In the genomic region with DNA sequence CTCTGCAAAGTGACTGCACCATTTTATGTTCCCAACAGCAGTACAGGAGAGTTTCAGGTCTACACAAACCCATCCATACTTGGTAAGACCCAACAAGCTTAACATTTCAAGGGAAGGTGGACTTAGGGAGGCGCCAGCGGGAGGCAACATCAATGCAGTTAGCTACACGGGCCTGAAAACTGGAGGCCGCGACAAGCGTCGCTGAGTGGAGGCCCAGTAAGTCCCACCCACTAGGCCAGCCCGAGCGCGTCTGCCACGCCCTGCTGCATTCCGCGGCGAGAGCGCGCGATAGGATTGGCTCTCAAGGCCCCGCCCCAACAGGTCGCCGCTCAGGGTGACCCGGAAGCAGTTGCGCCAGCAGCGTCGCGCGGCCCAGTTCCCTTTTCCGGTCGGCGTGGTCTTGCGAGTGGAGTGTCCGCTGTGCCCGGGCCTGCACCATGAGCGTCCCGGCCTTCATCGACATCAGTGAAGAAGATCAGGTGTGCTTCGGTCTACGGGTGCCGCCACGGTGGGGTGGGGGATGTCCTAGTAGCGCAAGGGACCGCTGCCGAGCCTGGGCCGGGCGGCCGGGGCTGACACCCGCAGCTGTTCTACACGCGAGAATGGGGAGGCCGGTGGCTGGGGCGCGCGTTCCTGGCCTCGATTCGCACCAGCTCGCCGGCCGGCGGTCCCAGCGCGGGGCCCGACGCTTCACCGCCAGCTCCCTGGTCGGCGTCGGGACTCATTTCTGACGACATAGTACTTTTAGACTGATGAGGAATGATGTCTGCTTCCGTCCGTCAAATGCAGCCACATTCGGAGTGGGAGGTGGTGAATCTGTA, we compare ENCODE assay signal across 7 cellular contexts. TPM values are rescaled to one million over a fixed set of nuclear protein-coding genes. Genes with fewer than 3 reads are reported as not detected.
A peak's percentile ranks its signal among the peaks of the same experiment; 100 is the strongest.
DNase-seq lines count a peak whose midpoint lies in the region; ATAC-seq, FAIRE-seq and TF ChIP-seq lines count a peak whose summit lies in the region.

Gene EIF3M, plus strand, starts transcription at position 381 of the 821 bp plus-strand sequence. Its CDS starts 57 bp downstream, at position 438.

- ATAC-seq in HG02981 (IDR thresholded peaks at IDR 0.05; ENCODE audit: unreplicated experiment), result peak; percentile 99

- no peaks in the 10 kb centered on the region for H3K9me2 ChIP-seq in hepatocyte (replicated peaks; ENCODE audit: insufficient read depth)

- WGBS in hepatocyte (ENCODE audit: low lambda C conversion rate, missing lambda C conversion rate), result 2% methylated on average over 70 of the region's 70 CpGs

- no peaks in the 10 kb centered on the region for H3K36me3 ChIP-seq in hepatocyte (replicated peaks; ENCODE audit: insufficient read depth, low read depth)

- H3K9me3 ChIP-seq in hepatocyte (ENCODE audit: low read depth), result no peaks in the 10 kb centered on the region

- in situ Hi-C loops in astrocyte of the cerebellum (cut with HindIII; ENCODE audit: low sequenced_read_pairs), result no loop called here

- peaks cover 18% of the 10 kb centered on the region for H3K4me1 ChIP-seq in hepatocyte (ENCODE audit: insufficient read depth)

- peak within 1 kb of the TSS; percentile 92 for H3K27ac ChIP-seq in hepatocyte

- H3K27me3 ChIP-seq in hepatocyte, result no peaks in the 10 kb centered on the region

- H2AFZ ChIP-seq in hepatocyte, result peak within 1 kb of the TSS; percentile 86

- H3K4me2 ChIP-seq in hepatocyte, result peak within 1 kb of the TSS; percentile 85

- peaks cover 46% of the 10 kb centered on the region for H3K79me2 ChIP-seq in hepatocyte

- H3K4me3 ChIP-seq in astrocyte of the cerebellum (ENCODE audit: low read depth, low read length) (peak within 1 kb of the TSS; percentile 95), hepatocyte (peak within 1 kb of the TSS; percentile 64)

- peak; percentile 83 for DNase-seq in GM18507 (ENCODE audit: extremely low spot score, insufficient read length, low read depth)
- peak; percentile 72 for DNase-seq in NCI-H2029 treated with DMSO at 0.1 percent for 48 hours (lab: John Stamatoyannopoulos, UW)
- DNase-seq in T-helper 9 cell, result peak; percentile 91
- DNase-seq in astrocyte of the cerebellum (ENCODE audit: low read depth), result peak; percentile 86
- peak; percentile 97 for DNase-seq in hepatocyte (ENCODE audit: low spot score)
- peak; percentile 98 for DNase-seq in retina

- peak; percentile 98 for FAIRE-seq in GM18507 (lab: Jason Lieb, UNC)

- H4K20me1 ChIP-seq in hepatocyte (ENCODE audit: insufficient read depth, poor library complexity, severe bottlenecking), result peaks cover 36% of the 10 kb centered on the region

- no peak for TF ChIP-seq CTCF in astrocyte of the cerebellum (IDR thresholded peaks at IDR 0.05; ENCODE audit: low read depth, low read length, missing control alignments)
- TF ChIP-seq CTCF in hepatocyte (IDR thresholded peaks at IDR 0.05; ENCODE audit: poor library complexity), result no peak

RNA-seq across cellular contexts. Expression of gene EIF3M, which starts in this region (rescaled TPM):
- 508 and 516 TPM in 2 replicates for total RNA-seq in hepatocyte
- 231 and 261 TPM in 2 replicates for polyA plus RNA-seq in hepatocyte

Comparison
In these comparisons a context has a peak if more than half of its experiments do, and no peak if none do; other contexts are left out.
1. Peak in every context shown above with its lines: DNase-seq, ATAC-seq, H3K4me3 ChIP-seq and H3K27ac ChIP-seq.